ENCODE assay signal across 19 cellular contexts in genomic region chr11:76550781-76551180, GRCh38.
A peak's percentile ranks its signal among the peaks of the same experiment; 100 is the strongest.
DNase-seq lines count a peak whose midpoint lies in the region; ATAC-seq, FAIRE-seq and TF ChIP-seq lines count a peak whose summit lies in the region.
"Had no signal": no experiment of that assay in that cellular context is flagged by ENCODE, and none has a peak within 500 bp of the region (broad histone marks: within the 10 kb centered on the region; RNA-seq: fewer than 3 reads in every experiment).

No MANE protein-coding gene starts in this region.

- peaks cover 4% of the 10 kb centered on the region for H3K36me3 Mint-ChIP-seq in progenitor cell of endocrine pancreas (ENCODE audit: insufficient read depth)

- peaks cover 8% of the 10 kb centered on the region for H3K4me1 Mint-ChIP-seq in progenitor cell of endocrine pancreas (ENCODE audit: low read depth)
- H3K4me1 Mint-ChIP-seq: CD14-positive monocyte had no signal

- DNase-seq in H54 (ENCODE audit: insufficient read length, low spot score) (no peak), brain microvascular endothelial cell (no peak), endothelial cell of umbilical vein (ENCODE audit: low read depth, low spot score) (peak; percentile 77), progenitor cell of endocrine pancreas (ENCODE audit: low spot score, unreplicated experiment) (no peak), HTR-8/SVneo (ENCODE audit: insufficient read length, low spot score) (no peak), HT-29 (ENCODE audit: low spot score) (no peak)
- DNase-seq: BE2C; CD4-positive, alpha-beta T cell; CD8-positive, alpha-beta memory T cell; DMS 273 treated with DMSO at 0.1 percent for 48 hours; DMS79; GF-D8; GOT3; H7 had no signal

- H3K4me3 Mint-ChIP-seq in progenitor cell of endocrine pancreas (ENCODE audit: low read depth) = no peak overlapping the region
- H3K4me3 Mint-ChIP-seq: CD14-positive monocyte; CD4-positive, alpha-beta T cell; CD8-positive, alpha-beta memory T cell had no signal

- H3K4me3 ChIP-seq in brain microvascular endothelial cell (ENCODE audit: low read depth, low read length) = no peak overlapping the region
- H3K4me3 ChIP-seq in endothelial cell of umbilical vein (replicated peaks in 1 of 3; ENCODE audit: insufficient read depth in 1 of 3, low read depth in 1 of 3, low read length in 3 of 3) = no peak overlapping the region
- H3K4me3 ChIP-seq: BLaER1 treated with 17β-estradiol and CSF1 and Interleukin-3, amounts not matched to agents 10 nM and 100 nM had no signal

- TF ChIP-seq POLR2A in H54 (IDR thresholded peaks at IDR 0.05; ENCODE audit: low read depth, low read length) (no peak), endothelial cell of umbilical vein (IDR thresholded peaks at IDR 0.05; ENCODE audit: low read depth, low read length) (no peak)

- CTCF ChIA-PET in endothelial cell of umbilical vein (lab: Charles Lee) = interaction anchor here (1.0 to 2.1 kb wide), 17 partner anchors 13 to 171 kb away, joined by 3 to 17 read pairs (median 4); no protein-coding TSS in a partner anchor

- H3K27me3 Mint-ChIP-seq in progenitor cell of endocrine pancreas = no peaks in the 10 kb centered on the region
- H3K27me3 Mint-ChIP-seq: CD4-positive, alpha-beta T cell; CD8-positive, alpha-beta memory T cell had no signal

- no peak overlapping the region for H3K9ac ChIP-seq in endothelial cell of umbilical vein (replicated peaks; ENCODE audit: extremely low read depth, insufficient read depth, low read length)
- H3K9ac ChIP-seq: BLaER1 treated with 17β-estradiol and CSF1 and Interleukin-3, amounts not matched to agents 10 nM and 100 nM had no signal

- no peak for ATAC-seq in SK-N-SH treated with all-trans-retinoic acid at 6 μM for 48 hours

- peak overlapping the region; percentile 59 for H3K27ac Mint-ChIP-seq in progenitor cell of endocrine pancreas
- H3K27ac Mint-ChIP-seq: CD14-positive monocyte; CD4-positive, alpha-beta T cell had no signal

- in situ Hi-C loops in brain microvascular endothelial cell (cut with HindIII; ENCODE audit: low pct_ligation_motif_present, low sequenced_read_pairs) = no loop called here

- intact Hi-C loops in endothelial cell of umbilical vein (cut with micrococcal nuclease) = loop anchor here (1.0 to 2.0 kb wide), 4 partner anchors 28 to 131 kb away; no protein-coding TSS in a partner anchor

- H3K4me2 ChIP-seq in endothelial cell of umbilical vein (ENCODE audit: insufficient read depth, low read length) = peak overlapping the region; percentile 47
- H3K4me2 ChIP-seq: BLaER1 treated with 17β-estradiol and CSF1 and Interleukin-3, amounts not matched to agents 10 nM and 100 nM had no signal

- H3K36me3 ChIP-seq in brain microvascular endothelial cell (replicated peaks) (peaks cover 2% of the 10 kb centered on the region), endothelial cell of umbilical vein (ENCODE audit: control insufficient read depth in 2 of 2, extremely low read depth in 1 of 2, insufficient read depth in 2 of 2, low read length in 2 of 2) (peaks cover 2 to 3% of the 10 kb centered on the region in 2 experiments)

- H2AFZ ChIP-seq in endothelial cell of umbilical vein (ENCODE audit: low read depth, low read length) = no peak overlapping the region

- BruUV-seq in endothelial cell of umbilical vein (replicated peaks; lab: Mats Ljungman, UMichigan) = no TSS peak

- no peaks in the 10 kb centered on the region for H3K9me3 Mint-ChIP-seq in progenitor cell of endocrine pancreas (ENCODE audit: low read depth)
- H3K9me3 Mint-ChIP-seq: CD14-positive monocyte; CD4-positive, alpha-beta T cell; CD8-positive, alpha-beta memory T cell had no signal

- TF ChIP-seq CTCF in brain microvascular endothelial cell (IDR thresholded peaks at IDR 0.05; ENCODE audit: low read depth, low read length, missing control alignments) (no peak), endothelial cell of umbilical vein (IDR thresholded peaks at IDR 0.05; ENCODE audit: extremely low read depth in 1 of 2, insufficient read depth in 1 of 2, low read depth in 1 of 2, low read length in 2 of 2) (no peak), progenitor cell of endocrine pancreas (IDR thresholded peaks at IDR 0.05; ENCODE audit: unreplicated experiment) (no peak)

- H3K27ac ChIP-seq in brain microvascular endothelial cell (peak overlapping the region; percentile 8), endothelial cell of umbilical vein (ENCODE audit: insufficient read depth, low read depth, low read length) (peak overlapping the region; percentile 42)
- H3K27ac ChIP-seq: BLaER1 treated with 17β-estradiol and CSF1 and Interleukin-3, amounts not matched to agents 10 nM and 100 nM had no signal

- peaks cover 42% of the 10 kb centered on the region for H3K4me1 ChIP-seq in endothelial cell of umbilical vein (ENCODE audit: control insufficient read depth, extremely low read depth, insufficient read depth, low read length)

- H3K79me2 ChIP-seq in endothelial cell of umbilical vein (ENCODE audit: control insufficient read depth, insufficient read depth, low read length) = no peaks in the 10 kb centered on the region

- H3K9me1 ChIP-seq in endothelial cell of umbilical vein (replicated peaks; ENCODE audit: control insufficient read depth, extremely low read depth, insufficient read depth, low read length) = no peaks in the 10 kb centered on the region

- no peaks in the 10 kb centered on the region for H4K20me1 ChIP-seq in endothelial cell of umbilical vein (replicated peaks; ENCODE audit: control insufficient read depth, extremely low read depth, insufficient read depth, low read length)
- H4K20me1 ChIP-seq: BLaER1 treated with 17β-estradiol and CSF1 and Interleukin-3, amounts not matched to agents 10 nM and 100 nM had no signal

- POLR2A ChIA-PET in endothelial cell of umbilical vein (lab: Charles Lee) = no interaction called here

- dilution Hi-C loops in endothelial cell of umbilical vein (cut with MboI; ENCODE audit: extremely low pct_ligation_motif_present, low sequenced_read_pairs) = no loop called here

- H3K27me3 ChIP-seq in brain microvascular endothelial cell (replicated peaks) (no peaks in the 10 kb centered on the region), endothelial cell of umbilical vein (ENCODE audit: control insufficient read depth in 2 of 2, insufficient read depth in 2 of 2, low read length in 2 of 2) (no peaks in the 10 kb centered on the region)
- H3K27me3 ChIP-seq: BE2C; BLaER1 treated with 17β-estradiol and CSF1 and Interleukin-3, amounts not matched to agents 10 nM and 100 nM had no signal

- H3K9me3 ChIP-seq in endothelial cell of umbilical vein (replicated peaks; ENCODE audit: control insufficient read depth, insufficient read depth, low read length) = no peaks in the 10 kb centered on the region
- H3K9me3 ChIP-seq: BLaER1 treated with 17β-estradiol and CSF1 and Interleukin-3, amounts not matched to agents 10 nM and 100 nM had no signal

- FAIRE-seq in H54 (lab: Jason Lieb, UNC) = peak; percentile 6
- no peak for FAIRE-seq in endothelial cell of umbilical vein (lab: Jason Lieb, UNC)
- no peak for FAIRE-seq in HTR-8/SVneo (lab: Jason Lieb, UNC)
- FAIRE-seq: D721Med, GM12891 had no signal

TF ChIP-seq in endothelial cell of umbilical vein, 7 proteins besides CTCF, POLR2A, EP300 and RAD21:
- TF ChIP-seq POLR2AphosphoS5 (IDR thresholded peaks at IDR 0.05; ENCODE audit: insufficient read depth, low read depth, low read length) = no peak
- TF ChIP-seq JUN (IDR thresholded peaks at IDR 0.05; ENCODE audit: borderline replicate concordance, insufficient read depth, insufficient read length, low read depth) = peak; percentile 11

TF ChIP-seq in SK-N-SH treated with all-trans-retinoic acid at 6 μM for 48 hours, 23 proteins besides CTCF, POLR2A, EP300 and RAD21:
- TF ChIP-seq ZNF8 (CRISPR knock-in tag; IDR thresholded peaks at IDR 0.05) = no peak
- TF ChIP-seq, protein P1, sequence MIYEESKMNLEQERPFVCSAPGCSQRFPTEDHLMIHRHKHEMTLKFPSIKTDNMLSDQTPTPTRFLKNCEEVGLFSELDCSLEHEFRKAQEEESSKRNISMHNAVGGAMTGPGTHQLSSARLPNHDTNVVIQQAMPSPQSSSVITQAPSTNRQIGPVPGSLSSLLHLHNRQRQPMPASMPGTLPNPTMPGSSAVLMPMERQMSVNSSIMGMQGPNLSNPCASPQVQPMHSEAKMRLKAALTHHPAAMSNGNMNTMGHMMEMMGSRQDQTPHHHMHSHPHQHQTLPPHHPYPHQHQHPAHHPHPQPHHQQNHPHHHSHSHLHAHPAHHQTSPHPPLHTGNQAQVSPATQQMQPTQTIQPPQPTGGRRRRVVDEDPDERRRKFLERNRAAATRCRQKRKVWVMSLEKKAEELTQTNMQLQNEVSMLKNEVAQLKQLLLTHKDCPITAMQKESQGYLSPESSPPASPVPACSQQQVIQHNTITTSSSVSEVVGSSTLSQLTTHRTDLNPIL (CRISPR knock-in tag; IDR thresholded peaks at IDR 0.05; ENCODE audit: low read depth) = no peak
- TF ChIP-seq GLIS3 (CRISPR knock-in tag; IDR thresholded peaks at IDR 0.05) = no peak
- TF ChIP-seq ZFP3 (CRISPR knock-in tag; IDR thresholded peaks at IDR 0.05) = no peak
